1 cellular context compared by ENCODE assay signal in genomic region chr1:14996133-14997050, GRCh38.
TF ChIP-seq lines count a peak whose summit lies in the region.

No MANE protein-coding gene starts in this region.

TF ChIP-seq in SK-N-SH treated with all-trans-retinoic acid at 6 μM for 48 hours, 23 proteins besides CTCF, POLR2A, EP300 and RAD21 (continued from another document):
- TF ChIP-seq TSHZ2 (CRISPR knock-in tag; IDR thresholded peaks at IDR 0.05): no peak
TF ChIP-seq in SK-N-SH treated with all-trans-retinoic acid at 6 μM for 48 hours: peak in this region for 0.
